In the genomic region with DNA sequence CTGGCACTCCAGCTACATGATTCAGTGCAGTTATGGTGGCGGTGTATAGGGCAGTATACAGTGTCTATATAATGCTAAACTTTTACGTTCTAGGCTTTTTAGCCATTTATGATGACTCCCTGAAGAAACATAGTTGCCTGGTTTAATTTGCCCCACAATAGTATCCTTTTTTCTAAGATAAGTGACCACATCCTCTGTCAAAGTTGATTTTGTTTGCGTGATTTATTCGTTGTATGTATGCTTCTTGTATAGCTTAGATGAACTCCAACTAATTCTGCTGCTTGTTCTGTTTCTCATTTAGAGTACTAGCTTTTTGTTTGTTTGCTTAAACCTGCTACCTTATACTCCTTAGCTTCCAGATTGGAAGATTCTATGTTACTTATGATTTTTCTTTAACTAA, we compare ENCODE assay signal across 21 cellular contexts.
DNase-seq lines count a peak whose midpoint lies in the region; ATAC-seq lines count a peak whose summit lies in the region.
"Had no signal": no experiment of that assay in that cellular context is flagged by ENCODE, and none has a peak within 500 bp of the region (broad histone marks: within the 10 kb centered on the region; RNA-seq: fewer than 3 reads in every experiment).

No MANE protein-coding gene starts in this region.

- intact Hi-C loops in activated CD4-positive, alpha-beta memory T cell treated with anti-CD3 and anti-CD28 coated beads for 36 hours (cut with micrococcal nuclease): no loop called here
- intact Hi-C loops in activated T-helper 2 cell treated with anti-CD3 and anti-CD28 coated beads, Interferon-gamma antibody, Interleukin-2, Interleukin-4, amounts not matched to agents 10 μg/mL and 5 μg/mL and 100 μg/mL, durations not matched to agents 14 hours and 24 hours and 36 hours (cut with micrococcal nuclease): no loop called here
- intact Hi-C loops in sciatic nerve (cut with DNase I): no loop called here

- H3K36me3 ChIP-seq in CD4-positive, CD25-positive, alpha-beta regulatory T cell (ENCODE audit: control insufficient read depth, insufficient read depth, low read length): peaks cover 35% of the 10 kb centered on the region
- H3K36me3 ChIP-seq: MG63 had no signal

- peaks cover 2% of the 10 kb centered on the region for H3K9me3 Mint-ChIP-seq in activated CD4-positive, alpha-beta memory T cell treated with anti-CD3 and anti-CD28 coated beads, Interleukin-2, amount 10 ng/mL, durations not matched to agents 7 days and 5 days
- no peaks in the 10 kb centered on the region for H3K9me3 Mint-ChIP-seq in activated CD4-positive, alpha-beta memory T cell treated with anti-CD3 and anti-CD28 coated beads for 36 hours
- no peaks in the 10 kb centered on the region for H3K9me3 Mint-ChIP-seq in CD4-positive, CD25-positive, alpha-beta regulatory T cell
- no peaks in the 10 kb centered on the region for H3K9me3 Mint-ChIP-seq in activated T-helper 2 cell treated with anti-CD3 and anti-CD28 coated beads, Interferon-gamma antibody, Interleukin-2, Interleukin-4, amounts not matched to agents 10 μg/mL and 5 μg/mL and 100 μg/mL, durations not matched to agents 14 hours and 24 hours and 36 hours
- H3K9me3 Mint-ChIP-seq: GM23338, HFFc6 had no signal

- CTCF ChIA-PET in activated CD4-positive, alpha-beta memory T cell treated with anti-CD3 and anti-CD28 coated beads, Interleukin-2, amount 10 ng/mL, durations not matched to agents 7 days and 5 days (lab: Charles Lee): interaction anchor here (0.6 to 1.0 kb wide), 3 partner anchors 14 to 145 kb away, joined by 3 to 4 read pairs (median 3); no protein-coding TSS in a partner anchor
- CTCF ChIA-PET in activated CD4-positive, alpha-beta memory T cell treated with anti-CD3 and anti-CD28 coated beads for 36 hours (lab: Charles Lee): interaction anchor here (0.6 to 1.4 kb wide), 2 partner anchors 70 to 84 kb away, joined by 3 to 5 read pairs; a partner anchor contains a TSS

- H3K4me1 Mint-ChIP-seq in activated CD4-positive, alpha-beta memory T cell treated with anti-CD3 and anti-CD28 coated beads, Interleukin-2, amount 10 ng/mL, durations not matched to agents 7 days and 5 days: peaks cover 12% of the 10 kb centered on the region
- peaks cover 13% of the 10 kb centered on the region for H3K4me1 Mint-ChIP-seq in activated CD4-positive, alpha-beta memory T cell treated with anti-CD3 and anti-CD28 coated beads for 36 hours (ENCODE audit: low read depth)
- H3K4me1 Mint-ChIP-seq in CD4-positive, CD25-positive, alpha-beta regulatory T cell: peaks cover 9 to 19% (median 12%) of the 10 kb centered on the region in 4 donors
- peaks cover 22% of the 10 kb centered on the region for H3K4me1 Mint-ChIP-seq in activated T-helper 2 cell treated with anti-CD3 and anti-CD28 coated beads, Interferon-gamma antibody, Interleukin-2, Interleukin-4, amounts not matched to agents 10 μg/mL and 5 μg/mL and 100 μg/mL, durations not matched to agents 14 hours and 24 hours and 36 hours (ENCODE audit: low read depth)
- H3K4me1 Mint-ChIP-seq: GM23338 had no signal

- H3K27me3 Mint-ChIP-seq in activated CD4-positive, alpha-beta memory T cell treated with anti-CD3 and anti-CD28 coated beads, Interleukin-2, amount 10 ng/mL, durations not matched to agents 7 days and 5 days: no peaks in the 10 kb centered on the region
- H3K27me3 Mint-ChIP-seq in activated CD4-positive, alpha-beta memory T cell treated with anti-CD3 and anti-CD28 coated beads for 36 hours: no peaks in the 10 kb centered on the region
- no peaks in the 10 kb centered on the region for H3K27me3 Mint-ChIP-seq in CD4-positive, CD25-positive, alpha-beta regulatory T cell
- no peaks in the 10 kb centered on the region for H3K27me3 Mint-ChIP-seq in activated T-helper 2 cell treated with anti-CD3 and anti-CD28 coated beads, Interferon-gamma antibody, Interleukin-2, Interleukin-4, amounts not matched to agents 10 μg/mL and 5 μg/mL and 100 μg/mL, durations not matched to agents 14 hours and 24 hours and 36 hours (ENCODE audit: low read depth)

- POLR2A ChIA-PET in activated CD4-positive, alpha-beta memory T cell treated with anti-CD3 and anti-CD28 coated beads, Interleukin-2, amount 10 ng/mL, durations not matched to agents 7 days and 5 days (lab: Charles Lee): interaction anchor here (1.2 to 1.3 kb wide), 2 partner anchors 13 to 120 kb away, joined by 3 to 4 read pairs; a partner anchor contains a TSS
- POLR2A ChIA-PET in activated CD4-positive, alpha-beta memory T cell treated with anti-CD3 and anti-CD28 coated beads for 36 hours (lab: Charles Lee): no interaction called here

- H3K27me3 ChIP-seq in CD4-positive, CD25-positive, alpha-beta regulatory T cell (ENCODE audit: control insufficient read depth, insufficient read depth, low read length): no peaks in the 10 kb centered on the region
- H3K27me3 ChIP-seq: MG63 had no signal

- no peak overlapping the region for H3K4me3 ChIP-seq in CD4-positive, CD25-positive, alpha-beta regulatory T cell (ENCODE audit: low read depth, low read length)
- H3K4me3 ChIP-seq: GM23338, HAP-1, MG63 had no signal

- H3K9me3 ChIP-seq in CD4-positive, CD25-positive, alpha-beta regulatory T cell (ENCODE audit: control insufficient read depth in 2 of 2, low read length in 2 of 2): no peaks in the 10 kb centered on the region
- H3K9me3 ChIP-seq: HAP-1, MG63 had no signal

- no peaks in the 10 kb centered on the region for H3K4me1 ChIP-seq in CD4-positive, CD25-positive, alpha-beta regulatory T cell (ENCODE audit: control insufficient read depth, insufficient read depth, low read length, poor library complexity, severe bottlenecking)
- H3K4me1 ChIP-seq: HAP-1 had no signal

- no peak overlapping the region for H3K4me3 Mint-ChIP-seq in activated CD4-positive, alpha-beta memory T cell treated with anti-CD3 and anti-CD28 coated beads, Interleukin-2, amount 10 ng/mL, durations not matched to agents 7 days and 5 days
- H3K4me3 Mint-ChIP-seq in activated CD4-positive, alpha-beta memory T cell treated with anti-CD3 and anti-CD28 coated beads for 36 hours: no peak overlapping the region
- H3K4me3 Mint-ChIP-seq in CD4-positive, CD25-positive, alpha-beta regulatory T cell: no peak overlapping the region
- no peak overlapping the region for H3K4me3 Mint-ChIP-seq in activated T-helper 2 cell treated with anti-CD3 and anti-CD28 coated beads, Interferon-gamma antibody, Interleukin-2, Interleukin-4, amounts not matched to agents 10 μg/mL and 5 μg/mL and 100 μg/mL, durations not matched to agents 14 hours and 24 hours and 36 hours (ENCODE audit: low read depth)
- H3K4me3 Mint-ChIP-seq: GM23338, HFFc6 had no signal

- no peak overlapping the region for H3K27ac ChIP-seq in CD4-positive, CD25-positive, alpha-beta regulatory T cell (ENCODE audit: insufficient read depth, low read length, poor library complexity, severe bottlenecking)
- H3K27ac ChIP-seq: RWPE1 had no signal

- DNase-seq in activated CD4-positive, alpha-beta memory T cell treated with anti-CD3 and anti-CD28 coated beads, Interleukin-2, amount 10 ng/mL, durations not matched to agents 7 days and 5 days: no peak
- DNase-seq in activated CD4-positive, alpha-beta memory T cell treated with anti-CD3 and anti-CD28 coated beads for 36 hours: no peak
- peak in 2 of 3 donors; percentile 4 to 57 for DNase-seq in CD4-positive, CD25-positive, alpha-beta regulatory T cell
- DNase-seq in OCI-M1 (lab: John Stamatoyannopoulos, UW) (peak; percentile 83), NCI-H1105 treated with DMSO at 0.1 percent for 48 hours (lab: John Stamatoyannopoulos, UW) (no peak), SHP77 (lab: John Stamatoyannopoulos, UW) (no peak), sciatic nerve (ENCODE audit: low spot score) (no peak)
- no peak for DNase-seq in activated T-helper 2 cell treated with anti-CD3 and anti-CD28 coated beads, Interferon-gamma antibody, Interleukin-2, Interleukin-4, amounts not matched to agents 10 μg/mL and 5 μg/mL and 100 μg/mL, durations not matched to agents 14 hours and 24 hours and 36 hours (ENCODE audit: low spot score)
- DNase-seq: 8988T, HFFc6, KG1, MG63, NCI-H2029 treated with DMSO at 0.1 percent for 48 hours, NCI-H2227 treated with DMSO at 0.1 percent for 48 hours, NCI-H510A, NCI-H69, SHP77 treated with DMSO at 0.1 percent for 48 hours had no signal

- peak overlapping the region; percentile 41 for H3K27ac Mint-ChIP-seq in activated CD4-positive, alpha-beta memory T cell treated with anti-CD3 and anti-CD28 coated beads, Interleukin-2, amount 10 ng/mL, durations not matched to agents 7 days and 5 days
- H3K27ac Mint-ChIP-seq in activated CD4-positive, alpha-beta memory T cell treated with anti-CD3 and anti-CD28 coated beads for 36 hours: no peak overlapping the region
- peak overlapping the region in 2 of 3 donors; percentile 68 to 69 for H3K27ac Mint-ChIP-seq in CD4-positive, CD25-positive, alpha-beta regulatory T cell
- H3K27ac Mint-ChIP-seq in activated T-helper 2 cell treated with anti-CD3 and anti-CD28 coated beads, Interferon-gamma antibody, Interleukin-2, Interleukin-4, amounts not matched to agents 10 μg/mL and 5 μg/mL and 100 μg/mL, durations not matched to agents 14 hours and 24 hours and 36 hours: peak overlapping the region; percentile 44
- H3K27ac Mint-ChIP-seq: GM23338, HFFc6 had no signal

- no peak for ATAC-seq in CD4-positive, CD25-positive, alpha-beta regulatory T cell (ENCODE audit: low read depth in 2 of 2)
- no peak for ATAC-seq in sciatic nerve
- ATAC-seq: GM23338, Panc1 had no signal

- H3K36me3 Mint-ChIP-seq in activated CD4-positive, alpha-beta memory T cell treated with anti-CD3 and anti-CD28 coated beads, Interleukin-2, amount 10 ng/mL, durations not matched to agents 7 days and 5 days (ENCODE audit: low read depth): peaks cover 55% of the 10 kb centered on the region
- H3K36me3 Mint-ChIP-seq in activated CD4-positive, alpha-beta memory T cell treated with anti-CD3 and anti-CD28 coated beads for 36 hours: peaks cover 26% of the 10 kb centered on the region
- H3K36me3 Mint-ChIP-seq in CD4-positive, CD25-positive, alpha-beta regulatory T cell: peaks cover 32% of the 10 kb centered on the region
- H3K36me3 Mint-ChIP-seq in activated T-helper 2 cell treated with anti-CD3 and anti-CD28 coated beads, Interferon-gamma antibody, Interleukin-2, Interleukin-4, amounts not matched to agents 10 μg/mL and 5 μg/mL and 100 μg/mL, durations not matched to agents 14 hours and 24 hours and 36 hours (ENCODE audit: low read depth): peaks cover 53% of the 10 kb centered on the region

Comparison
In these comparisons a context has a peak if more than half of its experiments do, and no peak if none do; other contexts are left out.
1. DNase-seq: peak in CD4-positive, CD25-positive, alpha-beta regulatory T cell (2 of 3) and OCI-M1 (single experiment); none in activated CD4-positive, alpha-beta memory T cell treated with anti-CD3 and anti-CD28 coated beads, Interleukin-2, amount 10 ng/mL, durations not matched to agents 7 days and 5 days (single experiment), activated CD4-positive, alpha-beta memory T cell treated with anti-CD3 and anti-CD28 coated beads for 36 hours (single experiment), activated T-helper 2 cell treated with anti-CD3 and anti-CD28 coated beads, Interferon-gamma antibody, Interleukin-2, Interleukin-4, amounts not matched to agents 10 μg/mL and 5 μg/mL and 100 μg/mL, durations not matched to agents 14 hours and 24 hours and 36 hours (single experiment), NCI-H1105 treated with DMSO at 0.1 percent for 48 hours (single experiment), SHP77 (0 of 2) and sciatic nerve (single experiment).